Comparison of ENCODE assay signal across 29 cellular contexts in genomic region chr1:237004116-237004515, GRCh38. TPM values are rescaled to one million over a fixed set of nuclear protein-coding genes. Genes with fewer than 3 reads are reported as not detected.
DNase-seq lines count a peak whose midpoint lies in the region; ATAC-seq and TF ChIP-seq lines count a peak whose summit lies in the region.
"Had no signal": no experiment of that assay in that cellular context is flagged by ENCODE, and none has a peak within 500 bp of the region (broad histone marks: within the 10 kb centered on the region; RNA-seq: fewer than 3 reads in every experiment).

MT1HL1 (minus strand) TSS chr1:237004441; CDS start chr1:237004372, 69 bp downstream.

- H3F3A ChIP-seq in GM23338 (replicated peaks; ENCODE audit: low read depth): no peaks in the 10 kb centered on the region

- H3K4me1 Mint-ChIP-seq in GM23338: peaks cover 11% of the 10 kb centered on the region
- peaks cover 12 to 23% of the 10 kb centered on the region in 2 experiments for H3K4me1 Mint-ChIP-seq in H9
- H3K4me1 Mint-ChIP-seq: CD14-positive monocyte; CD4-positive, alpha-beta memory T cell; CD4-positive, CD25-positive, alpha-beta regulatory T cell; CD8-positive, alpha-beta memory T cell had no signal

- no peak within 1 kb of the TSS for H3K14ac ChIP-seq in H9 (ENCODE audit: insufficient read depth, low read length)
- no peak within 1 kb of the TSS for H3K14ac ChIP-seq in neuronal stem cell (ENCODE audit: low read length)

- TF ChIP-seq EP300 in esophagus muscularis mucosa (IDR thresholded peaks at IDR 0.05): no peak

- H3K4me3 Mint-ChIP-seq in GM23338: no peak within 1 kb of the TSS
- H3K4me3 Mint-ChIP-seq in H9: no peak within 1 kb of the TSS
- H3K4me3 Mint-ChIP-seq: CD14-positive monocyte; CD4-positive, alpha-beta memory T cell; CD4-positive, CD25-positive, alpha-beta regulatory T cell; CD8-positive, alpha-beta memory T cell had no signal

- H3K27me3 ChIP-seq in GM23338 (ENCODE audit: insufficient read depth) (no peaks in the 10 kb centered on the region), H9 (ENCODE audit: insufficient read depth, low read length) (no peaks in the 10 kb centered on the region), esophagus muscularis mucosa (no peaks in the 10 kb centered on the region), neuronal stem cell (ENCODE audit: control insufficient read depth in 3 of 3, insufficient read depth in 3 of 3, low read depth in 1 of 3, low read length in 3 of 3) (no peaks in the 10 kb centered on the region)
- H3K27me3 ChIP-seq: BLaER1 had no signal

- H3K36me3 ChIP-seq in GM23338 (ENCODE audit: insufficient read depth) (no peaks in the 10 kb centered on the region), esophagus muscularis mucosa (no peaks in the 10 kb centered on the region), neuronal stem cell (replicated peaks in 1 of 2; ENCODE audit: control insufficient read depth in 2 of 2, insufficient read depth in 2 of 2, low read length in 2 of 2) (no peaks in the 10 kb centered on the region)
- H3K36me3 ChIP-seq: BE2C, BLaER1 had no signal

- no peaks in the 10 kb centered on the region for H3K27me3 Mint-ChIP-seq in GM23338 (ENCODE audit: insufficient read depth, low read depth, poor library complexity)
- peaks cover 4% of the 10 kb centered on the region; the same call in 1 of the 2 replicates for H3K27me3 Mint-ChIP-seq in H9 (ENCODE audit: low read depth)
- H3K27me3 Mint-ChIP-seq: CD4-positive, CD25-positive, alpha-beta regulatory T cell had no signal

- no peak within 1 kb of the TSS for H2BK20ac ChIP-seq in H9 (ENCODE audit: low read depth, low read length, poor library complexity, severe bottlenecking)

- no peak within 1 kb of the TSS for H3K56ac ChIP-seq in H9 (ENCODE audit: insufficient read length, low read depth, low read length)

- H3K23ac ChIP-seq in H9 (ENCODE audit: insufficient read length, low read depth, low read length): no peak within 1 kb of the TSS
- no peak within 1 kb of the TSS for H3K23ac ChIP-seq in neuronal stem cell (ENCODE audit: low read depth, low read length, poor library complexity)

- H4K5ac ChIP-seq in H9 (ENCODE audit: insufficient read length, low read depth, low read length): no peak within 1 kb of the TSS

- TF ChIP-seq POLR2A in esophagus muscularis mucosa (IDR thresholded peaks at IDR 0.05; ENCODE audit: low read depth): no peak

- H3K27ac ChIP-seq in GM23338 (ENCODE audit: low read depth) (no peak within 1 kb of the TSS), H9 (ENCODE audit: insufficient read length, low read depth, low read length) (no peak within 1 kb of the TSS), esophagus muscularis mucosa (replicated peaks in 1 of 4) (no peak within 1 kb of the TSS), neuronal stem cell (replicated peaks; ENCODE audit: low read length) (no peak within 1 kb of the TSS)
- H3K27ac ChIP-seq: BLaER1 had no signal

- H3K18ac ChIP-seq in H9 (ENCODE audit: insufficient read length, low read depth, low read length) (no peak within 1 kb of the TSS), neuronal stem cell (ENCODE audit: low read length) (peak within 1 kb of the TSS; percentile 29)

- H2BK5ac ChIP-seq in H9 (ENCODE audit: insufficient read length, low read length) (no peak within 1 kb of the TSS), neuronal stem cell (ENCODE audit: low read length) (no peak within 1 kb of the TSS)

- no peak within 1 kb of the TSS for H3K4ac ChIP-seq in H9 (ENCODE audit: low read depth, low read length)
- H3K4ac ChIP-seq in neuronal stem cell (ENCODE audit: low read length): no peak within 1 kb of the TSS

- H3K4me2 ChIP-seq in GM23338 (no peak within 1 kb of the TSS), H9 (ENCODE audit: insufficient read depth, insufficient read length, low read length) (no peak within 1 kb of the TSS), neuronal stem cell (ENCODE audit: insufficient read depth, low read length, poor library complexity, severe bottlenecking) (no peak within 1 kb of the TSS)
- H3K4me2 ChIP-seq: BLaER1 had no signal

- no peak for ATAC-seq in GM23338
- no peak for ATAC-seq in HG03342 (IDR thresholded peaks at IDR 0.05; ENCODE audit: unreplicated experiment)
- ATAC-seq in HG02571 (IDR thresholded peaks at IDR 0.05; ENCODE audit: unreplicated experiment): no peak
- ATAC-seq: GM12878 had no signal

- H2BK15ac ChIP-seq in H9 (ENCODE audit: low read depth, low read length) (no peak within 1 kb of the TSS), neuronal stem cell (ENCODE audit: low read length) (no peak within 1 kb of the TSS)

- intact Hi-C loops in esophagus muscularis mucosa (cut with DNase I): no loop called here

- DNase-seq in GM23338 (ENCODE audit: low spot score): no peak
- no peak for DNase-seq in H9
- peak; percentile 50 for DNase-seq in esophagus muscularis mucosa (ENCODE audit: extremely low spot score)
- DNase-seq in neuronal stem cell (ENCODE audit: low spot score): no peak
- no peak for DNase-seq in pons (ENCODE audit: low spot score)
- DNase-seq: 8988T; ACHN; BE2C; C1 segment of cervical spinal cord; CD4-positive, alpha-beta memory T cell; CD4-positive, CD25-positive, alpha-beta regulatory T cell; CD8-positive, alpha-beta memory T cell; COR-L47; DMS 273 treated with DMSO at 0.1 percent for 48 hours; DMS153; DMS53; DMS79; DND-41; EL; GDM1 had no signal

- H2BK120ac ChIP-seq in H9 (ENCODE audit: low read depth, low read length, poor library complexity, severe bottlenecking) (peak within 1 kb of the TSS; percentile 65), neuronal stem cell (ENCODE audit: low read depth, low read length) (no peak within 1 kb of the TSS)

- H2BK12ac ChIP-seq in H9 (ENCODE audit: insufficient read length, low read depth, low read length) (no peak within 1 kb of the TSS), neuronal stem cell (ENCODE audit: low read length) (no peak within 1 kb of the TSS)

- H3K9me2 ChIP-seq in GM23338 (ENCODE audit: insufficient read depth): peaks cover 11% of the 10 kb centered on the region; the same call in 1 of the 2 replicates

- no peak within 1 kb of the TSS for H3K4me3 ChIP-seq in GM23338
- no peak within 1 kb of the TSS for H3K4me3 ChIP-seq in esophagus muscularis mucosa
- no peak within 1 kb of the TSS for H3K4me3 ChIP-seq in neuronal stem cell (ENCODE audit: low read length in 2 of 2)
- H3K4me3 ChIP-seq: BLaER1, GM12878 had no signal

- H3K9ac ChIP-seq in H9 (ENCODE audit: extremely low read depth, insufficient read length, low read length) (peak within 1 kb of the TSS; percentile 17), neuronal stem cell (ENCODE audit: low read depth, low read length, poor library complexity) (no peak within 1 kb of the TSS)
- H3K9ac ChIP-seq: BLaER1 had no signal

- H3K79me2 ChIP-seq in GM23338 (replicated peaks; ENCODE audit: insufficient read depth) (no peaks in the 10 kb centered on the region), H9 (ENCODE audit: insufficient read depth, low read length) (no peaks in the 10 kb centered on the region)

- TF ChIP-seq CTCF in GM23338 (conservative IDR thresholded peaks at IDR 0.05; ENCODE audit: low read depth in 2 of 2) (no peak), H9 (conservative IDR thresholded peaks at IDR 0.05) (no peak), esophagus muscularis mucosa (IDR thresholded peaks at IDR 0.05) (no peak)

- WGBS in H9 (ENCODE audit: extremely low coverage, insufficient read length, low lambda C conversion rate): no CpG with 5 or more reads among the region's 18 CpGs
- WGBS in esophagus muscularis mucosa: 89% methylated on average over 18 of the region's 18 CpGs
- WGBS in neuronal stem cell (ENCODE audit: extremely low coverage in 2 of 2, insufficient read length in 2 of 2, insufficient replicate concordance in 1 of 2), 2 donors: no CpG with 5 or more reads among the region's 18 CpGs

- H3K36me3 Mint-ChIP-seq in GM23338 (ENCODE audit: low read depth): no peaks in the 10 kb centered on the region
- H3K36me3 Mint-ChIP-seq in H9 (ENCODE audit: insufficient read depth in 1 of 3, low read depth in 3 of 3): peaks cover 0 to 1% (median 0%) of the 10 kb centered on the region in 3 experiments; a peak in 2 of 7 replicates
- H3K36me3 Mint-ChIP-seq: CD14-positive monocyte; CD4-positive, alpha-beta memory T cell; CD4-positive, CD25-positive, alpha-beta regulatory T cell; CD8-positive, alpha-beta memory T cell had no signal

- no peaks in the 10 kb centered on the region for H3K79me1 ChIP-seq in H9 (ENCODE audit: insufficient read depth, low read depth, low read length, poor library complexity, severe bottlenecking)
- H3K79me1 ChIP-seq in neuronal stem cell (ENCODE audit: low read depth, low read length): no peaks in the 10 kb centered on the region

- H2AFZ ChIP-seq in GM23338: peak within 1 kb of the TSS; percentile 43; the same call in 1 of the 2 replicates
- H2AFZ ChIP-seq in H9 (ENCODE audit: low read length): no peak within 1 kb of the TSS
- no peak within 1 kb of the TSS for H2AFZ ChIP-seq in neuronal stem cell (ENCODE audit: low read length)

- H3K27ac Mint-ChIP-seq in GM23338 (no peak within 1 kb of the TSS), H9 (no peak within 1 kb of the TSS; a peak in 1 of 7 replicates)
- H3K27ac Mint-ChIP-seq: CD4-positive, alpha-beta memory T cell; CD4-positive, CD25-positive, alpha-beta regulatory T cell; CD8-positive, alpha-beta memory T cell had no signal

- H4K20me1 ChIP-seq in GM23338 (replicated peaks; ENCODE audit: insufficient read depth) (no peaks in the 10 kb centered on the region), H9 (ENCODE audit: control insufficient read depth, insufficient read depth, insufficient read length) (no peaks in the 10 kb centered on the region)
- H4K20me1 ChIP-seq: BLaER1 had no signal

- H3K4me1 ChIP-seq in GM23338 (ENCODE audit: insufficient read depth) (peaks cover 7% of the 10 kb centered on the region), H9 (ENCODE audit: insufficient read depth, low read length) (0 out of 2 replicates have a peak, but pooled peaks cover 5% of the 10 kb centered on the region), esophagus muscularis mucosa (peaks cover 0 to 8% (median 4%) of the 10 kb centered on the region in 4 donors), neuronal stem cell (ENCODE audit: control insufficient read depth in 2 of 2, insufficient read depth in 1 of 2, low read depth in 1 of 2, low read length in 2 of 2) (peaks cover 0 to 3% of the 10 kb centered on the region in 2 donors)
- H3K4me1 ChIP-seq: BE2C, BLaER1 had no signal

- H2AK5ac ChIP-seq in H9 (ENCODE audit: insufficient read length, low read length) (no peak within 1 kb of the TSS), neuronal stem cell (ENCODE audit: low read depth, low read length) (no peak within 1 kb of the TSS)

- no peak within 1 kb of the TSS for H3T11ph ChIP-seq in H9 (ENCODE audit: low read length)

- H4K91ac ChIP-seq in H9 (ENCODE audit: insufficient read length, low read depth, low read length) (no peak within 1 kb of the TSS), neuronal stem cell (ENCODE audit: low read depth, low read length, poor library complexity) (no peak within 1 kb of the TSS)

- H3K9me3 Mint-ChIP-seq in GM23338: no peaks in the 10 kb centered on the region; the same call in 2 of the 3 replicates
- H3K9me3 Mint-ChIP-seq in H9: no peaks in the 10 kb centered on the region; a peak in 1 of 5 replicates

- H3K9me3 ChIP-seq in H9 (ENCODE audit: control insufficient read depth, low read depth, low read length): no peaks in the 10 kb centered on the region
- no peaks in the 10 kb centered on the region for H3K9me3 ChIP-seq in esophagus muscularis mucosa
- H3K9me3 ChIP-seq in neuronal stem cell (replicated peaks in 1 of 2; ENCODE audit: control insufficient read depth in 2 of 2, insufficient read depth in 1 of 2, low read depth in 1 of 2, low read length in 2 of 2): peaks cover 0 to 1% of the 10 kb centered on the region in 2 donors
- H3K9me3 ChIP-seq: BE2C, BLaER1 had no signal

- H3K23me2 ChIP-seq in H9 (ENCODE audit: insufficient read length, low read depth, low read length, poor library complexity, severe bottlenecking): no peaks in the 10 kb centered on the region

- H4K8ac ChIP-seq in H9 (replicated peaks; ENCODE audit: insufficient read length, low read depth, low read length): no peak within 1 kb of the TSS
- no peak within 1 kb of the TSS for H4K8ac ChIP-seq in neuronal stem cell (ENCODE audit: low read depth, low read length)

RNA-seq across cellular contexts. Expression of gene MT1HL1, which starts in this region (rescaled TPM):
- total RNA-seq in GM23338 (2014; rRNA removed; shearing (Covaris generic)): not detected in 2 replicates
- not detected in 2 replicates for polyA plus RNA-seq in GM23338 (2016; fragmentation: Nextera tagmentation; extraction: Ambion mirVana)
- total RNA-seq in H9 (2021): not detected in 2 replicates
- total RNA-seq in esophagus muscularis mucosa: not detected
- polyA plus RNA-seq in neuronal stem cell (2013, experiment 1 of 2): not detected
- not detected for polyA plus RNA-seq in neuronal stem cell (2013, experiment 2 of 2)
- total RNA-seq: A673; CD4-positive, alpha-beta memory T cell; CD4-positive, CD25-positive, alpha-beta regulatory T cell; CD8-positive, alpha-beta memory T cell; Daoy; G401; GM12878 had no signal
- polyA plus RNA-seq: AG04450; CD14-positive monocyte; CD4-positive, alpha-beta memory T cell; CD4-positive, CD25-positive, alpha-beta regulatory T cell; CD8-positive, alpha-beta memory T cell; GM12878 had no signal

Comparison
In these comparisons a context has a peak if more than half of its experiments do, and no peak if none do; other contexts are left out.
1. Peak in DNase-seq in esophagus muscularis mucosa; RNA of the gene not detected or under 1 TPM.